ENCODE assay signal across 10 cellular contexts in genomic region chr3:141499304-141499703, GRCh38. TPM values are rescaled to one million over a fixed set of nuclear protein-coding genes. Genes with fewer than 3 reads are reported as not detected.
DNase-seq lines count a peak whose midpoint lies in the region; ATAC-seq and TF ChIP-seq lines count a peak whose summit lies in the region.
"Had no signal": no experiment of that assay in that cellular context is flagged by ENCODE, and none has a peak within 500 bp of the region (broad histone marks: within the 10 kb centered on the region; RNA-seq: fewer than 3 reads in every experiment).

No MANE protein-coding gene starts in this region.

- POLR2A ChIA-PET in CD8-positive, alpha-beta memory T cell (lab: Charles Lee), result interaction anchor here (0.6 to 3.2 kb wide), 7 partner anchors 12 to 54 kb away, joined by 3 to 70 read pairs (median 4); partner anchors contain the start of gene RASA2

- peak overlapping the region; percentile 71 for H3K27ac ChIP-seq in CD8-positive, alpha-beta memory T cell (ENCODE audit: low read depth, low read length)
- H3K27ac ChIP-seq in neutrophil (peak overlapping the region; percentile 93), ovary (no peak overlapping the region)

- intact Hi-C loops in ovary (cut with DNase I), result no loop called here

- H3K36me3 Mint-ChIP-seq in CD8-positive, alpha-beta memory T cell, result peaks cover 0 to 16% (median 4%) of the 10 kb centered on the region in 3 donors
- peaks cover 49% of the 10 kb centered on the region for H3K36me3 Mint-ChIP-seq in activated naive CD4-positive, alpha-beta T cell treated with anti-CD3 and anti-CD28 coated beads, Interleukin-2, amount 10 ng/mL, durations not matched to agents 7 days and 5 days

- no peak for TF ChIP-seq CTCF in neutrophil (IDR thresholded peaks at IDR 0.05)
- TF ChIP-seq CTCF in ovary (IDR thresholded peaks at IDR 0.05), result no peak

- TF ChIP-seq EP300 in ovary (IDR thresholded peaks at IDR 0.05), result no peak

- ATAC-seq in HG03135 (IDR thresholded peaks at IDR 0.05; ENCODE audit: unreplicated experiment) (peak; percentile 6), GM21390 (IDR thresholded peaks at IDR 0.05; ENCODE audit: unreplicated experiment) (no peak), GM18520 (IDR thresholded peaks at IDR 0.05; ENCODE audit: unreplicated experiment) (no peak)

- no peak for DNase-seq in CD8-positive, alpha-beta memory T cell
- no peak for DNase-seq in activated naive CD4-positive, alpha-beta T cell treated with anti-CD3 and anti-CD28 coated beads, Interleukin-2, amount 10 ng/mL, durations not matched to agents 7 days and 5 days
- no peak for DNase-seq in ovary
- DNase-seq: NCI-H1105 treated with DMSO at 0.1 percent for 48 hours, NCI-H446 treated with DMSO at 0.1 percent for 48 hours had no signal

- no peaks in the 10 kb centered on the region for H3K27me3 Mint-ChIP-seq in CD8-positive, alpha-beta memory T cell
- H3K27me3 Mint-ChIP-seq in activated naive CD4-positive, alpha-beta T cell treated with anti-CD3 and anti-CD28 coated beads, Interleukin-2, amount 10 ng/mL, durations not matched to agents 7 days and 5 days, result no peaks in the 10 kb centered on the region

- H3K27ac Mint-ChIP-seq in CD8-positive, alpha-beta memory T cell, result peak overlapping the region; percentile 90 to 98 (median 97)
- H3K27ac Mint-ChIP-seq in activated naive CD4-positive, alpha-beta T cell treated with anti-CD3 and anti-CD28 coated beads, Interleukin-2, amount 10 ng/mL, durations not matched to agents 7 days and 5 days, result peak overlapping the region; percentile 94
- H3K27ac Mint-ChIP-seq: mesothelial cell of epicardium had no signal

- WGBS in ovary, 3 donors, result 96 to 99% (median 97%) methylated on average over 5 of the region's 5 CpGs

- no peaks in the 10 kb centered on the region for H3K9me3 ChIP-seq in CD8-positive, alpha-beta memory T cell (ENCODE audit: low read length)
- H3K9me3 ChIP-seq in neutrophil (no peaks in the 10 kb centered on the region), ovary (no peaks in the 10 kb centered on the region)

- CTCF ChIA-PET in CD8-positive, alpha-beta memory T cell (lab: Charles Lee), result interaction anchor here (0.8 to 2.8 kb wide), 6 partner anchors 11 to 77 kb away, joined by 3 to 12 read pairs (median 3); no protein-coding TSS in a partner anchor
- CTCF ChIA-PET in activated naive CD4-positive, alpha-beta T cell treated with anti-CD3 and anti-CD28 coated beads, Interleukin-2, amount 10 ng/mL, durations not matched to agents 7 days and 5 days (lab: Charles Lee), result interaction anchor here (1.1 to 3.9 kb wide), 6 partner anchors 8 to 62 kb away, joined by 3 to 14 read pairs (median 5); no protein-coding TSS in a partner anchor

- H3K4me3 ChIP-seq in CD8-positive, alpha-beta memory T cell (ENCODE audit: low read length), result peak overlapping the region; percentile 70
- H3K4me3 ChIP-seq in neutrophil (ENCODE audit: low read depth in 1 of 2, low read length in 1 of 2) (peak overlapping the region; percentile 30 to 39), ovary (no peak overlapping the region)

- peaks cover 59 to 70% (median 68%) of the 10 kb centered on the region in 3 donors for H3K4me1 Mint-ChIP-seq in CD8-positive, alpha-beta memory T cell
- H3K4me1 Mint-ChIP-seq in activated naive CD4-positive, alpha-beta T cell treated with anti-CD3 and anti-CD28 coated beads, Interleukin-2, amount 10 ng/mL, durations not matched to agents 7 days and 5 days, result peaks cover 73% of the 10 kb centered on the region
- H3K4me1 Mint-ChIP-seq: mesothelial cell of epicardium had no signal

- H3K9me3 Mint-ChIP-seq in CD8-positive, alpha-beta memory T cell, result no peaks in the 10 kb centered on the region
- peaks cover 11% of the 10 kb centered on the region for H3K9me3 Mint-ChIP-seq in activated naive CD4-positive, alpha-beta T cell treated with anti-CD3 and anti-CD28 coated beads, Interleukin-2, amount 10 ng/mL, durations not matched to agents 7 days and 5 days

- no peaks in the 10 kb centered on the region for H3K36me3 ChIP-seq in CD8-positive, alpha-beta memory T cell (ENCODE audit: insufficient read depth, low read length)
- H3K36me3 ChIP-seq in neutrophil (no peaks in the 10 kb centered on the region), ovary (no peaks in the 10 kb centered on the region)

- peak overlapping the region; percentile 73 to 85 (median 83) for H3K4me3 Mint-ChIP-seq in CD8-positive, alpha-beta memory T cell
- peak overlapping the region; percentile 66 for H3K4me3 Mint-ChIP-seq in activated naive CD4-positive, alpha-beta T cell treated with anti-CD3 and anti-CD28 coated beads, Interleukin-2, amount 10 ng/mL, durations not matched to agents 7 days and 5 days
- H3K4me3 Mint-ChIP-seq: mesothelial cell of epicardium had no signal

- TF ChIP-seq POLR2A in ovary (IDR thresholded peaks at IDR 0.05), result no peak

- peaks cover 84% of the 10 kb centered on the region for H3K4me1 ChIP-seq in CD8-positive, alpha-beta memory T cell (ENCODE audit: insufficient read depth, low read length)
- H3K4me1 ChIP-seq in neutrophil (ENCODE audit: control insufficient read depth in 1 of 2, insufficient read depth in 1 of 2, low read depth in 1 of 2, low read length in 1 of 2) (peaks cover 41 to 48% of the 10 kb centered on the region in 2 experiments), ovary (ENCODE audit: insufficient read depth) (peaks cover 3% of the 10 kb centered on the region)

- no peaks in the 10 kb centered on the region for H3K27me3 ChIP-seq in CD8-positive, alpha-beta memory T cell (ENCODE audit: insufficient read depth, low read length, poor library complexity, severe bottlenecking)
- H3K27me3 ChIP-seq in neutrophil, result no peaks in the 10 kb centered on the region
- H3K27me3 ChIP-seq in ovary, result no peaks in the 10 kb centered on the region

RNA-seq across cellular contexts. Expression of gene RASA2, which starts 12.5 kb away (rescaled TPM):
- 10 to 100 TPM; 34.0 to 36.4 TPM for total RNA-seq in CD8-positive, alpha-beta memory T cell
- 39.2 TPM for polyA plus RNA-seq in CD8-positive, alpha-beta memory T cell
- total RNA-seq in ovary, result 10 to 100 TPM; 16.7 to 28.1 (median 18.8) TPM
- polyA plus RNA-seq in ovary, result 10 to 100 TPM in 1 of 2 donors, 1 to 10 TPM in 1; 6.9 to 10.2 TPM

Comparison
In these comparisons a context has a peak if more than half of its experiments do, and no peak if none do; other contexts are left out.
1. H3K27ac ChIP-seq: peak in CD8-positive, alpha-beta memory T cell (single experiment) and neutrophil (single experiment); none in ovary (0 of 2).